8 cellular contexts compared by ENCODE assay signal in genomic region chr5:159106569-159107282, GRCh38. TPM values are rescaled to one million over a fixed set of nuclear protein-coding genes. Genes with fewer than 3 reads are reported as not detected.
DNase-seq lines count a peak whose midpoint lies in the region; ATAC-seq and TF ChIP-seq lines count a peak whose summit lies in the region.

No MANE protein-coding gene starts in this region.

- no peak for TF ChIP-seq EP300 in neural cell (conservative IDR thresholded peaks at IDR 0.05; ENCODE audit: poor library complexity, severe bottlenecking)

- H4K20me1 ChIP-seq in BLaER1 (peaks cover 18% of the 10 kb centered on the region; the same call in 1 of the 2 replicates), neural cell (ENCODE audit: insufficient read depth) (no peaks in the 10 kb centered on the region)

- H3K4me3 ChIP-seq in BLaER1 = peak overlapping the region; percentile 98
- H3K4me3 ChIP-seq in NT2/D1 (ENCODE audit: insufficient read length, low read depth) = peak overlapping the region; percentile 40
- H3K4me3 ChIP-seq in fibroblast of mammary gland (ENCODE audit: control insufficient read depth, low read depth, low read length) = peak overlapping the region; percentile 40
- H3K4me3 ChIP-seq in neural cell (ENCODE audit: low read length) = peak overlapping the region; percentile 54
- peak overlapping the region; percentile 24 to 61 (median 51) for H3K4me3 ChIP-seq in subcutaneous abdominal adipose tissue (ENCODE audit: low read depth in 1 of 5, low read length in 5 of 5)

- H3K9me3 ChIP-seq in BLaER1 = no peaks in the 10 kb centered on the region
- H3K9me3 ChIP-seq in NT2/D1 (ENCODE audit: insufficient read depth, low read length) = no peaks in the 10 kb centered on the region
- H3K9me3 ChIP-seq in neural cell (ENCODE audit: low read length) = peaks cover 8% of the 10 kb centered on the region
- H3K9me3 ChIP-seq in subcutaneous abdominal adipose tissue (ENCODE audit: control insufficient read depth in 5 of 5, low read length in 5 of 5) = peaks cover 0 to 4% (median 0%) of the 10 kb centered on the region in 5 donors

- no peak overlapping the region for H2AFZ ChIP-seq in neural cell (ENCODE audit: low read depth, low read length)

- H3K27me3 Mint-ChIP-seq in activated T-cell treated with anti-CD3 and anti-CD28 coated beads, Interleukin-2, amount 50 U/mL, for 24 hours = peaks cover 81% of the 10 kb centered on the region

- H3K27ac ChIP-seq in BLaER1 = peak overlapping the region; percentile 100
- H3K27ac ChIP-seq in neural cell (ENCODE audit: low read length) = no peak overlapping the region
- H3K27ac ChIP-seq in subcutaneous abdominal adipose tissue (ENCODE audit: low read depth, low read length) = peak overlapping the region; percentile 75

- peaks cover 4% of the 10 kb centered on the region; the same call in 1 of the 2 replicates for H3K36me3 ChIP-seq in BLaER1
- H3K36me3 ChIP-seq in NT2/D1 (ENCODE audit: insufficient read depth, insufficient read length, low read length) = no peaks in the 10 kb centered on the region
- H3K36me3 ChIP-seq in neural cell (ENCODE audit: insufficient read depth, low read length) = no peaks in the 10 kb centered on the region
- no peaks in the 10 kb centered on the region for H3K36me3 ChIP-seq in subcutaneous abdominal adipose tissue (ENCODE audit: control insufficient read depth in 5 of 5, insufficient read depth in 5 of 5, low read length in 5 of 5)

- TF ChIP-seq CTCF in fibroblast of mammary gland (conservative IDR thresholded peaks at IDR 0.05; ENCODE audit: control insufficient read depth, insufficient read depth, low read depth, low read length) (peak; percentile 90), neural cell (IDR thresholded peaks at IDR 0.05; ENCODE audit: poor library complexity, severe bottlenecking) (peak; percentile 93)

- no peak overlapping the region for H3K27ac Mint-ChIP-seq in activated T-cell treated with anti-CD3 and anti-CD28 coated beads, Interleukin-2, amount 50 U/mL, for 24 hours

- no peaks in the 10 kb centered on the region for H3K27me3 ChIP-seq in BLaER1
- peaks cover 49% of the 10 kb centered on the region for H3K27me3 ChIP-seq in NT2/D1 (ENCODE audit: insufficient read depth, insufficient read length)
- peaks cover 32% of the 10 kb centered on the region for H3K27me3 ChIP-seq in neural cell (ENCODE audit: insufficient read depth, low read depth, low read length)
- H3K27me3 ChIP-seq in subcutaneous abdominal adipose tissue (ENCODE audit: control insufficient read depth in 5 of 5, insufficient read depth in 4 of 5, low read length in 5 of 5) = peaks cover 0 to 5% (median 0%) of the 10 kb centered on the region in 5 donors

- H3K4me1 ChIP-seq in BLaER1 (peaks cover 22% of the 10 kb centered on the region), NT2/D1 (ENCODE audit: insufficient read depth, insufficient read length) (no peaks in the 10 kb centered on the region), subcutaneous abdominal adipose tissue (ENCODE audit: control insufficient read depth in 5 of 5, insufficient read depth in 5 of 5, low read length in 5 of 5) (peaks cover 7 to 42% (median 21%) of the 10 kb centered on the region in 5 donors)

- H3K9me2 ChIP-seq in neural cell (ENCODE audit: insufficient read depth, low read length) = no peaks in the 10 kb centered on the region

- H3K36me3 Mint-ChIP-seq in activated T-cell treated with anti-CD3 and anti-CD28 coated beads, Interleukin-2, amount 50 U/mL, for 24 hours (ENCODE audit: low read depth) = no peaks in the 10 kb centered on the region

- peak; percentile 64 for ATAC-seq in GM19023 (IDR thresholded peaks at IDR 0.05; ENCODE audit: unreplicated experiment)
- peak; percentile 47 for ATAC-seq in HG03196 (IDR thresholded peaks at IDR 0.05; ENCODE audit: unreplicated experiment)

- H3K9ac ChIP-seq in BLaER1 = peak overlapping the region; percentile 100
- H3K9ac ChIP-seq in NT2/D1 (ENCODE audit: insufficient read length, low read depth) = no peak overlapping the region
- no peak overlapping the region for H3K9ac ChIP-seq in neural cell (ENCODE audit: low read length)
- peak overlapping the region in 2 of 5 donors; percentile 27 to 38 for H3K9ac ChIP-seq in subcutaneous abdominal adipose tissue (ENCODE audit: low read length in 5 of 5)

- H3K79me2 ChIP-seq in neural cell (replicated peaks; ENCODE audit: insufficient read depth, low read length) = peaks cover 12% of the 10 kb centered on the region

- H3K4me2 ChIP-seq in BLaER1 (peak overlapping the region; percentile 97), neural cell (ENCODE audit: low read length) (peak overlapping the region; percentile 22)

- DNase-seq in NT2/D1 (ENCODE audit: low read depth, low spot score) (no peak), fibroblast of mammary gland (ENCODE audit: low read depth) (peak; percentile 77)
- DNase-seq in activated T-cell treated with anti-CD3 and anti-CD28 coated beads, Interleukin-2, amount 50 U/mL, for 24 hours = peak; percentile 84

- H3K4me3 Mint-ChIP-seq in activated T-cell treated with anti-CD3 and anti-CD28 coated beads, Interleukin-2, amount 50 U/mL, for 24 hours = peak overlapping the region; percentile 78

- peaks cover 22% of the 10 kb centered on the region for H3K4me1 Mint-ChIP-seq in activated T-cell treated with anti-CD3 and anti-CD28 coated beads, Interleukin-2, amount 50 U/mL, for 24 hours (ENCODE audit: low read depth)

- no peaks in the 10 kb centered on the region for H3K9me3 Mint-ChIP-seq in activated T-cell treated with anti-CD3 and anti-CD28 coated beads, Interleukin-2, amount 50 U/mL, for 24 hours

- H3F3A ChIP-seq in neural cell (ENCODE audit: insufficient read depth, low read length, poor library complexity, severe bottlenecking) = no peaks in the 10 kb centered on the region

- peak; percentile 97 for TF ChIP-seq RAD21 in neural cell (conservative IDR thresholded peaks at IDR 0.05)

TF ChIP-seq in neural cell, 6 proteins besides CTCF, POLR2A, EP300 and RAD21:
- TF ChIP-seq EZH2 (IDR thresholded peaks at IDR 0.05; ENCODE audit: borderline replicate concordance, insufficient read depth, low read length, poor library complexity, severe bottlenecking) (no peak), SMC3 (conservative IDR thresholded peaks at IDR 0.05; ENCODE audit: poor library complexity) (peak; percentile 96)

RNA-seq across cellular contexts. Expression of gene EBF1, which starts 7.0 kb away (rescaled TPM):
- 96.7 and 114 TPM in 2 replicates for polyA plus RNA-seq in neural cell
- 267 and 323 TPM in 2 replicates for polyA minus RNA-seq in neural cell

Comparison
In these comparisons a context has a peak if more than half of its experiments do, and no peak if none do; other contexts are left out.
1. H3K4me3 ChIP-seq: peak in every context shown above with its lines; median percentile 98 in BLaER1; 54 in neural cell; 51 in subcutaneous abdominal adipose tissue; 40 in NT2/D1; 40 in fibroblast of mammary gland.